In genomic region chr10:84196941-84197340, GRCh38 we compare ENCODE assay signal across 31 cellular contexts. TPM values are rescaled to one million over a fixed set of nuclear protein-coding genes. Genes with fewer than 3 reads are reported as not detected.
DNase-seq lines count a peak whose midpoint lies in the region; ATAC-seq, FAIRE-seq and TF ChIP-seq lines count a peak whose summit lies in the region.
"Had no signal": no experiment of that assay in that cellular context is flagged by ENCODE, and none has a peak within 500 bp of the region (broad histone marks: within the 10 kb centered on the region; RNA-seq: fewer than 3 reads in every experiment).

No MANE protein-coding gene starts in this region.

- WGBS in GM12878 (ENCODE audit: insufficient coverage, insufficient replicate concordance, low lambda C conversion rate, missing lambda C conversion rate), result 43% methylated on average over 5 of the region's 5 CpGs
- 87% methylated on average over 5 of the region's 5 CpGs for WGBS in hepatocyte (ENCODE audit: low lambda C conversion rate, missing lambda C conversion rate)

- H3K36me3 ChIP-seq in GM12878 (ENCODE audit: control insufficient read depth in 2 of 2, insufficient read depth in 2 of 2, low read length in 1 of 2) (no peaks in the 10 kb centered on the region), upper lobe of right lung (no peaks in the 10 kb centered on the region), hepatocyte (replicated peaks; ENCODE audit: insufficient read depth, low read depth) (no peaks in the 10 kb centered on the region)
- H3K36me3 ChIP-seq: ascending aorta, BLaER1, neural progenitor cell, right lobe of liver had no signal

- DNase-seq in Right ventricle myocardium inferior (ENCODE audit: missing footprints) (no peak), cardiac septum (ENCODE audit: low spot score) (no peak), GM12878 (ENCODE audit: low read depth, low spot score) (no peak), medulla oblongata (ENCODE audit: extremely low spot score) (peak; percentile 27), upper lobe of right lung (peak; percentile 50), NCI-H510A (lab: John Stamatoyannopoulos, UW) (no peak), hepatocyte (ENCODE audit: low spot score) (no peak)
- DNase-seq: activated CD4-positive, alpha-beta T cell treated with anti-CD3 and anti-CD28 coated beads for 36 hours; activated T-cell treated with anti-CD3 and anti-CD28 coated beads for 4 hours; COR-L47; mammary epithelial cell; NCI-H1436 treated with DMSO at 0.1 percent for 48 hours; NCI-H2107; NCI-H524 treated with DMSO at 0.1 percent for 48 hours; right lobe of liver; RPMI8226; SK-N-SH; stimulated activated CD4-positive, alpha-beta T cell treated with anti-CD3 and anti-CD28 coated beads, Interleukin-4, amount 100 ng/mL, for 4 hours had no signal

- POLR2A ChIA-PET in GM12878 (lab: Charles Lee), result no interaction called here

- no TSS peak for BruUV-seq in GM12878 (replicated peaks; lab: Mats Ljungman, UMichigan)

- SMC1A ChIA-PET in GM12878 (lab: Charles Lee; ENCODE audit: uncharacterized antibody, unreplicated experiment), result interaction anchor here (0.6 to 15.0 kb wide), 4 partner anchors 15 to 49 kb away, joined by 3 to 155 read pairs (median 4); no protein-coding TSS in a partner anchor

- no peak for TF ChIP-seq EP300 in GM12878 (IDR thresholded peaks at IDR 0.05; ENCODE audit: borderline replicate concordance in 1 of 2, control insufficient read depth in 1 of 2, low read depth in 2 of 2, low read length in 2 of 2)

- no peak overlapping the region for H2AFZ ChIP-seq in GM12878 (ENCODE audit: control insufficient read depth, low read depth, low read length)
- H2AFZ ChIP-seq in hepatocyte, result no peak overlapping the region
- H2AFZ ChIP-seq: neural progenitor cell had no signal

- H3K9ac ChIP-seq in GM12878 (ENCODE audit: control insufficient read depth, insufficient read depth, low read length), result no peak overlapping the region
- H3K9ac ChIP-seq: BLaER1, KMS-11, neural progenitor cell, SK-N-SH had no signal

- peak; percentile 82 for ATAC-seq in Right ventricle myocardium inferior
- ATAC-seq in GM12878, result peak; percentile 14
- no peak for ATAC-seq in upper lobe of right lung
- ATAC-seq in GM19328 (IDR thresholded peaks at IDR 0.05; ENCODE audit: unreplicated experiment), result no peak
- ATAC-seq: activated CD4-positive, alpha-beta T cell treated with anti-CD3 and anti-CD28 coated beads for 36 hours; activated naive CD4-positive, alpha-beta T cell treated with anti-CD3 and anti-CD28 coated beads, Interleukin-2, amount 50 U/mL, for 72 hours; stimulated activated memory B cell treated with anti-CD40 and anti-IgM and Interleukin-4, amounts not matched to agents 10 μg/mL and 1 μg/mL and 100 μg/mL, for 72 hours had no signal

- H4K20me1 ChIP-seq in GM12878 (ENCODE audit: control insufficient read depth, insufficient read depth) (peaks cover 2% of the 10 kb centered on the region; the same call in 1 of the 2 replicates), hepatocyte (ENCODE audit: insufficient read depth, poor library complexity, severe bottlenecking) (no peaks in the 10 kb centered on the region)
- H4K20me1 ChIP-seq: BLaER1 had no signal

- FAIRE-seq in GM12878 (lab: Jason Lieb, UNC), result no peak
- FAIRE-seq: GM12891 had no signal

- peaks cover 3% of the 10 kb centered on the region for H3K4me1 ChIP-seq in GM12878 (ENCODE audit: control insufficient read depth, insufficient read depth, low read length)
- peaks cover 5% of the 10 kb centered on the region for H3K4me1 ChIP-seq in upper lobe of right lung
- H3K4me1 ChIP-seq in hepatocyte (ENCODE audit: insufficient read depth), result no peaks in the 10 kb centered on the region
- H3K4me1 ChIP-seq: ascending aorta, BLaER1, neural progenitor cell had no signal

- CTCF ChIA-PET in GM12878 (lab: Yijun Ruan, JAX), result interaction anchor here (1.2 to 28.3 kb wide), 2 partner anchors 17 to 39 kb away, joined by 3 to 788 read pairs; no protein-coding TSS in a partner anchor

- H3K27me3 ChIP-seq in GM12878 (replicated peaks in 1 of 2; ENCODE audit: control insufficient read depth in 2 of 2, insufficient read depth in 2 of 2, low read length in 1 of 2), result peaks cover 18 to 25% of the 10 kb centered on the region in 2 experiments
- H3K27me3 ChIP-seq in upper lobe of right lung, result peaks cover 40% of the 10 kb centered on the region
- peaks cover 61% of the 10 kb centered on the region for H3K27me3 ChIP-seq in hepatocyte
- H3K27me3 ChIP-seq: ascending aorta had no signal

- H3K4me3 ChIP-seq in GM12878, result no peak overlapping the region
- no peak overlapping the region for H3K4me3 ChIP-seq in upper lobe of right lung
- no peak overlapping the region for H3K4me3 ChIP-seq in hepatocyte
- H3K4me3 ChIP-seq: ascending aorta, BLaER1, neural progenitor cell, right lobe of liver had no signal

- H3K27ac ChIP-seq in GM12878 (ENCODE audit: control insufficient read depth, insufficient read depth) (no peak overlapping the region), upper lobe of right lung (no peak overlapping the region), hepatocyte (no peak overlapping the region)
- H3K27ac ChIP-seq: ascending aorta, BLaER1, HL-60, KMS-11, neural progenitor cell, right lobe of liver had no signal

- no peaks in the 10 kb centered on the region for H3K79me2 ChIP-seq in GM12878 (ENCODE audit: control insufficient read depth, insufficient read depth, low read length)
- no peaks in the 10 kb centered on the region for H3K79me2 ChIP-seq in hepatocyte

- no peak for TF ChIP-seq RAD21 in GM12878 (IDR thresholded peaks at IDR 0.05; ENCODE audit: insufficient read depth, low read depth, low read length)

- no peak; a peak in 1 of 6 replicates for TF ChIP-seq CTCF in GM12878 (IDR thresholded peaks at IDR 0.05 in 2 of 3, conservative IDR thresholded peaks at IDR 0.05 in 1 of 3; ENCODE audit: control insufficient read depth in 2 of 3, extremely low read depth in 1 of 3, insufficient read depth in 1 of 3, low read depth in 3 of 3, low read length in 3 of 3)
- TF ChIP-seq CTCF in upper lobe of right lung (IDR thresholded peaks at IDR 0.05), result no peak
- no peak for TF ChIP-seq CTCF in hepatocyte (IDR thresholded peaks at IDR 0.05; ENCODE audit: poor library complexity)

- TF ChIP-seq POLR2A in GM12878 (IDR thresholded peaks at IDR 0.05; ENCODE audit: low read depth, low read length), result no peak

- H3K9me3 ChIP-seq in GM12878 (replicated peaks; ENCODE audit: control insufficient read depth, insufficient read depth, low read length) (no peaks in the 10 kb centered on the region), upper lobe of right lung (no peaks in the 10 kb centered on the region), hepatocyte (ENCODE audit: low read depth) (no peaks in the 10 kb centered on the region)
- H3K9me3 ChIP-seq: ascending aorta, right lobe of liver, SK-N-SH had no signal

- in situ Hi-C loops in GM12878 (cut with MboI), result loop anchor here (5.0 kb wide), 1 partner anchor 35 kb away; no protein-coding TSS in a partner anchor

- no peaks in the 10 kb centered on the region for H3K9me2 ChIP-seq in hepatocyte (replicated peaks; ENCODE audit: insufficient read depth)
- H3K9me2 ChIP-seq: SK-N-SH had no signal

- H3K4me2 ChIP-seq in GM12878 (ENCODE audit: control insufficient read depth, insufficient read depth) (no peak overlapping the region), hepatocyte (no peak overlapping the region)
- H3K4me2 ChIP-seq: BLaER1, KMS-11, neural progenitor cell, SK-N-SH had no signal

- intact Hi-C loops in Right ventricle myocardium inferior (cut with DNase I), result no loop called here
- intact Hi-C loops in cardiac septum (cut with DNase I), result loop anchor here (5.0 kb wide), 1 partner anchor 50 kb away; no protein-coding TSS in a partner anchor
- intact Hi-C loops in GM12878 (cut with micrococcal nuclease; ENCODE audit: unreplicated experiment), result no loop called here
- intact Hi-C loops in upper lobe of right lung (cut with DNase I), result no loop called here

- RAD21 ChIA-PET in GM12878 (lab: Charles Lee; ENCODE audit: unreplicated experiment), result interaction anchor here (1.9 kb wide), 1 partner anchor 49 kb away, joined by 7 read pairs; no protein-coding TSS in a partner anchor

RNA-seq across cellular contexts. Expression of gene CDHR1, which starts 2.6 kb away (rescaled TPM):
- total RNA-seq in Right ventricle myocardium inferior (0.65 TPM), cardiac septum (1.3 TPM), GM12878 (2014; rRNA removed) (0.17 and 0.27 TPM in 2 replicates), GM12878 (2014; rRNA removed; fragmentation: Illumina TruSeq; extraction: Trizol) (0.22 and 0.23 TPM in 2 replicates), GM12878 (2021) (0.41 and 0.82 TPM in 2 replicates), upper lobe of right lung (0.35 TPM), hepatocyte (0.03 and 0.24 TPM in 2 replicates)
- total RNA-seq in GM12878 (2013; cell fraction: nucleolus; rRNA removed), result 0.20 and 0.40 TPM in 2 replicates
- 0.46 TPM for polyA plus RNA-seq in GM12878 (2011; ENCODE audit: low read depth)
- polyA plus RNA-seq in GM12878 (2011; rRNA removed) (2.3 and 3.0 TPM in 2 replicates), GM12878 (2014; fragmentation: Illumina TruSeq; extraction: Trizol) (0.48 and 0.71 TPM in 2 replicates), GM12878 (2014; fragmentation: Nextera tagmentation; extraction: Ambion mirVana) (under 1 TPM; 0.20 to 0.24 TPM), GM12878 (2014; rRNA removed) (0.52 and 0.58 TPM in 2 replicates), GM12878 (2016; fragmentation: Nextera tagmentation; extraction: Ambion mirVana) (under 1 TPM; 0.28 to 0.40 TPM), hepatocyte (0.17 TPM in 1 of 2 replicates, not detected in the other)
- polyA plus RNA-seq in GM12878 (2011; cell fraction: cytosol; rRNA removed), result 2.1 and 2.9 TPM in 2 replicates
- 10.9 and 15.4 TPM in 2 replicates for polyA plus RNA-seq in GM12878 (2011; cell fraction: nucleus; rRNA removed)
- 0.42 and 0.81 TPM in 2 replicates for polyA plus RNA-seq in GM12878 (2012)
- 1.4 TPM in 2 replicates for polyA minus RNA-seq in GM12878 (2011; rRNA and poly(A)+ RNA removed)
- polyA minus RNA-seq in GM12878 (2011; cell fraction: cytosol; rRNA and poly(A)+ RNA removed), result 0.62 and 1.5 TPM in 2 replicates
- 1.2 and 1.8 TPM in 2 replicates for polyA minus RNA-seq in GM12878 (2011; cell fraction: nucleus; rRNA and poly(A)+ RNA removed)
- total RNA-seq: ascending aorta; T-helper 2 cell treated with Interferon-gamma antibody and Interleukin-4, amounts not matched to agents 100 ng/mL and 5 ng/mL, for 36 hours had no signal

RNA-seq across cellular contexts. Expression of gene GPR15LG, which starts 23.3 kb away (rescaled TPM):
- total RNA-seq in Right ventricle myocardium inferior (not detected), cardiac septum (not detected), GM12878 (2014; rRNA removed) (1.2 and 2.0 TPM in 2 replicates), GM12878 (2014; rRNA removed; fragmentation: Illumina TruSeq; extraction: Trizol) (1.1 and 1.4 TPM in 2 replicates), GM12878 (2021) (1.3 and 1.5 TPM in 2 replicates), upper lobe of right lung (not detected), hepatocyte (0.52 and 2.6 TPM in 2 replicates)
- not detected in 2 replicates for total RNA-seq in GM12878 (2013; cell fraction: nucleolus; rRNA removed)
- polyA plus RNA-seq in GM12878 (2011; ENCODE audit: low read depth), result 0.96 TPM
- polyA plus RNA-seq in GM12878 (2011; rRNA removed) (5.9 and 12.2 TPM in 2 replicates), GM12878 (2014; fragmentation: Illumina TruSeq; extraction: Trizol) (0.73 and 1.7 TPM in 2 replicates), GM12878 (2014; fragmentation: Nextera tagmentation; extraction: Ambion mirVana) (1 to 10 TPM; 1.2 TPM), GM12878 (2014; rRNA removed) (0.80 and 1.5 TPM in 2 replicates), GM12878 (2016; fragmentation: Nextera tagmentation; extraction: Ambion mirVana) (1 to 10 TPM; 4.2 to 5.0 TPM), hepatocyte (0.45 and 1.9 TPM in 2 replicates)
- 13.3 and 14.9 TPM in 2 replicates for polyA plus RNA-seq in GM12878 (2011; cell fraction: cytosol; rRNA removed)
- polyA plus RNA-seq in GM12878 (2011; cell fraction: nucleus; rRNA removed), result 4.2 and 5.7 TPM in 2 replicates
- polyA plus RNA-seq in GM12878 (2012), result 0.58 and 0.80 TPM in 2 replicates
- 4.2 and 10.5 TPM in 2 replicates for polyA minus RNA-seq in GM12878 (2011; rRNA and poly(A)+ RNA removed)
- 2.9 and 5.5 TPM in 2 replicates for polyA minus RNA-seq in GM12878 (2011; cell fraction: cytosol; rRNA and poly(A)+ RNA removed)
- 2.2 and 3.6 TPM in 2 replicates for polyA minus RNA-seq in GM12878 (2011; cell fraction: nucleus; rRNA and poly(A)+ RNA removed)
- total RNA-seq: activated CD4-positive, alpha-beta T cell treated with anti-CD3 and anti-CD28 coated beads for 36 hours; activated naive CD4-positive, alpha-beta T cell treated with anti-CD3 and anti-CD28 coated beads, Interleukin-2, amount 50 U/mL, for 72 hours; ascending aorta; kidney epithelial cell; right lobe of liver; T-helper 2 cell treated with Interferon-gamma antibody and Interleukin-4, amounts not matched to agents 100 ng/mL and 5 ng/mL, for 36 hours had no signal
- polyA plus RNA-seq: mammary epithelial cell, SK-N-SH had no signal

RNA-seq across cellular contexts. Expression of gene LRIT2, which starts 28.4 kb away (rescaled TPM):
- not detected for total RNA-seq in Right ventricle myocardium inferior
- not detected for total RNA-seq in cardiac septum
- total RNA-seq in GM12878 (2013; cell fraction: nucleolus; rRNA removed), result not detected in 2 replicates
- total RNA-seq in GM12878 (2014; rRNA removed), result not detected in 2 replicates
- total RNA-seq in GM12878 (2014; rRNA removed; fragmentation: Illumina TruSeq; extraction: Trizol), result not detected in 2 replicates
- total RNA-seq in GM12878 (2021), result not detected in 2 replicates
- polyA plus RNA-seq in GM12878 (2011; ENCODE audit: low read depth), result not detected
- polyA plus RNA-seq in GM12878 (2011; rRNA removed), result not detected in 2 replicates
- polyA plus RNA-seq in GM12878 (2011; cell fraction: cytosol; rRNA removed), result not detected in 2 replicates
- not detected in 2 replicates for polyA plus RNA-seq in GM12878 (2011; cell fraction: nucleus; rRNA removed)
- not detected in 2 replicates for polyA plus RNA-seq in GM12878 (2012)
- not detected in 2 replicates for polyA plus RNA-seq in GM12878 (2014; fragmentation: Illumina TruSeq; extraction: Trizol)
- not detected for polyA plus RNA-seq in GM12878 (2014; fragmentation: Nextera tagmentation; extraction: Ambion mirVana)
- polyA plus RNA-seq in GM12878 (2014; rRNA removed), result not detected in 2 replicates
- polyA plus RNA-seq in GM12878 (2016; fragmentation: Nextera tagmentation; extraction: Ambion mirVana), result not detected
- not detected in 2 replicates for polyA minus RNA-seq in GM12878 (2011; rRNA and poly(A)+ RNA removed)
- not detected in 2 replicates for polyA minus RNA-seq in GM12878 (2011; cell fraction: cytosol; rRNA and poly(A)+ RNA removed)
- not detected in 2 replicates for polyA minus RNA-seq in GM12878 (2011; cell fraction: nucleus; rRNA and poly(A)+ RNA removed)
- total RNA-seq in upper lobe of right lung, result not detected
- total RNA-seq in hepatocyte, result not detected in 2 replicates
- polyA plus RNA-seq in hepatocyte, result not detected in 2 replicates
- total RNA-seq: activated CD4-positive, alpha-beta T cell treated with anti-CD3 and anti-CD28 coated beads for 36 hours; activated naive CD4-positive, alpha-beta T cell treated with anti-CD3 and anti-CD28 coated beads, Interleukin-2, amount 50 U/mL, for 72 hours; ascending aorta; cerebellum; kidney epithelial cell; mammary epithelial cell; right lobe of liver; T-helper 2 cell treated with Interferon-gamma antibody and Interleukin-4, amounts not matched to agents 100 ng/mL and 5 ng/mL, for 36 hours; ureter had no signal
- polyA plus RNA-seq: mammary epithelial cell, SK-N-SH had no signal

RNA-seq across cellular contexts. Expression of gene LRIT1, which starts 44.4 kb away (rescaled TPM):
- total RNA-seq in Right ventricle myocardium inferior (not detected), cardiac septum (not detected), GM12878 (2014; rRNA removed) (not detected in 2 replicates), GM12878 (2014; rRNA removed; fragmentation: Illumina TruSeq; extraction: Trizol) (not detected in 2 replicates), GM12878 (2021) (not detected in 2 replicates), upper lobe of right lung (not detected), hepatocyte (not detected in 2 replicates)
- not detected in 2 replicates for total RNA-seq in GM12878 (2013; cell fraction: nucleolus; rRNA removed)
- not detected for polyA plus RNA-seq in GM12878 (2011; ENCODE audit: low read depth)
- polyA plus RNA-seq in GM12878 (2011; rRNA removed) (not detected in 2 replicates), GM12878 (2014; fragmentation: Illumina TruSeq; extraction: Trizol) (not detected in 2 replicates), GM12878 (2014; fragmentation: Nextera tagmentation; extraction: Ambion mirVana) (not detected), GM12878 (2014; rRNA removed) (not detected in 2 replicates), GM12878 (2016; fragmentation: Nextera tagmentation; extraction: Ambion mirVana) (not detected), hepatocyte (not detected in 2 replicates)
- polyA plus RNA-seq in GM12878 (2011; cell fraction: cytosol; rRNA removed), result not detected in 2 replicates
- polyA plus RNA-seq in GM12878 (2011; cell fraction: nucleus; rRNA removed), result not detected in 2 replicates
- polyA plus RNA-seq in GM12878 (2012), result not detected in 2 replicates
- polyA minus RNA-seq in GM12878 (2011; rRNA and poly(A)+ RNA removed), result not detected in 2 replicates
- polyA minus RNA-seq in GM12878 (2011; cell fraction: cytosol; rRNA and poly(A)+ RNA removed), result not detected in 2 replicates
- not detected in 2 replicates for polyA minus RNA-seq in GM12878 (2011; cell fraction: nucleus; rRNA and poly(A)+ RNA removed)
- total RNA-seq: activated CD4-positive, alpha-beta T cell treated with anti-CD3 and anti-CD28 coated beads for 36 hours; activated naive CD4-positive, alpha-beta T cell treated with anti-CD3 and anti-CD28 coated beads, Interleukin-2, amount 50 U/mL, for 72 hours; ascending aorta; cerebellum; kidney epithelial cell; mammary epithelial cell; right lobe of liver; T-helper 2 cell treated with Interferon-gamma antibody and Interleukin-4, amounts not matched to agents 100 ng/mL and 5 ng/mL, for 36 hours; ureter had no signal
- polyA plus RNA-seq: mammary epithelial cell, SK-N-SH had no signal

RNA-seq across cellular contexts. Expression of gene RGR, which starts 47.9 kb away (rescaled TPM):
- total RNA-seq in Right ventricle myocardium inferior (1.9 TPM), cardiac septum (not detected), GM12878 (2014; rRNA removed) (not detected in 2 replicates), GM12878 (2014; rRNA removed; fragmentation: Illumina TruSeq; extraction: Trizol) (not detected in 2 replicates), GM12878 (2021) (not detected in 2 replicates), upper lobe of right lung (0.41 TPM), hepatocyte (not detected in 2 replicates)
- not detected in 2 replicates for total RNA-seq in GM12878 (2013; cell fraction: nucleolus; rRNA removed)
- polyA plus RNA-seq in GM12878 (2011; ENCODE audit: low read depth), result not detected
- polyA plus RNA-seq in GM12878 (2011; rRNA removed) (not detected in 2 replicates), GM12878 (2014; fragmentation: Illumina TruSeq; extraction: Trizol) (not detected in 2 replicates), GM12878 (2014; fragmentation: Nextera tagmentation; extraction: Ambion mirVana) (not detected), GM12878 (2014; rRNA removed) (not detected in 2 replicates), GM12878 (2016; fragmentation: Nextera tagmentation; extraction: Ambion mirVana) (not detected), hepatocyte (not detected in 2 replicates)
- not detected in 2 replicates for polyA plus RNA-seq in GM12878 (2011; cell fraction: cytosol; rRNA removed)
- polyA plus RNA-seq in GM12878 (2011; cell fraction: nucleus; rRNA removed), result not detected in 2 replicates
- not detected in 2 replicates for polyA plus RNA-seq in GM12878 (2012)
- not detected in 2 replicates for polyA minus RNA-seq in GM12878 (2011; rRNA and poly(A)+ RNA removed)
- polyA minus RNA-seq in GM12878 (2011; cell fraction: cytosol; rRNA and poly(A)+ RNA removed), result not detected in 2 replicates
- polyA minus RNA-seq in GM12878 (2011; cell fraction: nucleus; rRNA and poly(A)+ RNA removed), result not detected in 2 replicates
- total RNA-seq: activated CD4-positive, alpha-beta T cell treated with anti-CD3 and anti-CD28 coated beads for 36 hours; activated naive CD4-positive, alpha-beta T cell treated with anti-CD3 and anti-CD28 coated beads, Interleukin-2, amount 50 U/mL, for 72 hours; ascending aorta; kidney epithelial cell; mammary epithelial cell; right lobe of liver; T-helper 2 cell treated with Interferon-gamma antibody and Interleukin-4, amounts not matched to agents 100 ng/mL and 5 ng/mL, for 36 hours; ureter had no signal
- polyA plus RNA-seq: mammary epithelial cell, SK-N-SH had no signal

Comparison
In these comparisons a context has a peak if more than half of its experiments do, and no peak if none do; other contexts are left out.
1. ATAC-seq: peak in Right ventricle myocardium inferior (single experiment) and GM12878 (single experiment); none in upper lobe of right lung (single experiment) and GM19328 (single experiment).
2. DNase-seq: peak in medulla oblongata (single experiment) and upper lobe of right lung (single experiment); none in Right ventricle myocardium inferior (single experiment), cardiac septum (single experiment), GM12878 (single experiment), NCI-H510A (single experiment) and hepatocyte (single experiment).